In genomic region chr4:6242271-6243029, GRCh38 we compare ENCODE assay signal across 32 cellular contexts. TPM values are rescaled to one million over a fixed set of nuclear protein-coding genes. Genes with fewer than 3 reads are reported as not detected.
"Had no signal": no experiment of that assay in that cellular context is flagged by ENCODE, and none has a peak within 500 bp of the region (broad histone marks: within the 10 kb centered on the region; RNA-seq: fewer than 3 reads in every experiment).

No MANE protein-coding gene starts in this region.

- ATAC-seq: activated CD4-positive, CD25-positive, alpha-beta regulatory T cell treated with anti-CD3 and anti-CD28 coated beads, Interleukin-2, amount 50 U/mL, for 24 hours; activated CD8-positive, alpha-beta T cell treated with anti-CD3 and anti-CD28 coated beads for 36 hours; activated naive CD4-positive, alpha-beta T cell treated with anti-CD3 and anti-CD28 coated beads, Interleukin-2, amount 50 U/mL, for 72 hours; activated T-cell treated with anti-CD3 and anti-CD28 coated beads, Interleukin-2, amount 50 U/mL, for 4 hours; activated T-helper 17 cell treated with anti-CD3 and anti-CD28 coated beads, Interleukin-2, amount 50 U/mL, for 72 hours; effector memory CD8-positive, alpha-beta T cell; gastroesophageal sphincter had no signal

- DNase-seq: activated B cell treated with CpG ODN at 0.5 μM for 24 hours; activated CD4-positive, alpha-beta T cell treated with anti-CD3 and anti-CD28 coated beads for 48 hours; activated CD4-positive, alpha-beta T cell treated with anti-CD3 and anti-CD28 coated beads, Interleukin-2, amount 50 U/mL, for 1 hour; activated CD4-positive, alpha-beta T cell treated with anti-CD3 and anti-CD28 coated beads, Interleukin-2, amount 50 U/mL, for 48 hours; activated CD8-positive, alpha-beta memory T cell treated with anti-CD3 and anti-CD28 coated beads for 24 hours; activated CD8-positive, alpha-beta T cell treated with anti-CD3 and anti-CD28 coated beads for 36 hours; activated gamma-delta T cell; activated naive CD4-positive, alpha-beta T cell; activated naive CD4-positive, alpha-beta T cell treated with anti-CD3 and anti-CD28 coated beads, Interleukin-2, amount 10 ng/mL, durations not matched to agents 7 days and 5 days; activated naive CD8-positive, alpha-beta T cell treated with anti-CD3 and anti-CD28 coated beads, Interleukin-2, amount 10 ng/mL, durations not matched to agents 7 days and 5 days; activated T-cell treated with anti-CD3 and anti-CD28 coated beads, Interleukin-2, amount 50 U/mL, for 4 hours; brain microvascular endothelial cell; caudate nucleus; cortex of kidney; dermis blood vessel endothelial cell; effector CD4-positive, alpha-beta T cell; effector memory CD8-positive, alpha-beta T cell; esophagus squamous epithelium; foreskin melanocyte; head of caudate nucleus; T-helper 2 cell had no signal

- H3K27ac Mint-ChIP-seq: activated B cell treated with CpG ODN at 0.5 μM for 24 hours; activated CD8-positive, alpha-beta T cell treated with anti-CD3 and anti-CD28 coated beads for 36 hours; activated naive CD4-positive, alpha-beta T cell treated with anti-CD3 and anti-CD28 coated beads, Interleukin-2, amount 10 ng/mL, durations not matched to agents 7 days and 5 days; activated naive CD4-positive, alpha-beta T cell treated with anti-CD3 and anti-CD28 coated beads, Interleukin-2, amount 50 U/mL, for 72 hours; activated naive CD8-positive, alpha-beta T cell treated with anti-CD3 and anti-CD28 coated beads, Interleukin-2, amount 10 ng/mL, durations not matched to agents 7 days and 5 days; activated T-helper 17 cell treated with anti-CD3 and anti-CD28 coated beads, Interleukin-2, amount 50 U/mL, for 72 hours; effector memory CD8-positive, alpha-beta T cell had no signal

- H3K4me3 ChIP-seq: esophagus squamous epithelium, gastroesophageal sphincter had no signal

- H3K9me3 Mint-ChIP-seq: effector memory CD8-positive, alpha-beta T cell had no signal

- H3K36me3 Mint-ChIP-seq: activated naive CD4-positive, alpha-beta T cell treated with anti-CD3 and anti-CD28 coated beads, Interleukin-2, amount 10 ng/mL, durations not matched to agents 7 days and 5 days had no signal

- H3K27ac ChIP-seq: brain microvascular endothelial cell, epithelial cell of prostate, esophagus squamous epithelium, gastroesophageal sphincter, VCaP had no signal

- H3K4me3 Mint-ChIP-seq: activated B cell treated with CpG ODN at 0.5 μM for 24 hours; activated CD8-positive, alpha-beta T cell treated with anti-CD3 and anti-CD28 coated beads for 36 hours; activated naive CD4-positive, alpha-beta T cell treated with anti-CD3 and anti-CD28 coated beads, Interleukin-2, amount 10 ng/mL, durations not matched to agents 7 days and 5 days; activated naive CD8-positive, alpha-beta T cell treated with anti-CD3 and anti-CD28 coated beads, Interleukin-2, amount 10 ng/mL, durations not matched to agents 7 days and 5 days; activated T-cell treated with anti-CD3 and anti-CD28 coated beads, Interleukin-2, amount 50 U/mL, for 4 hours; activated T-helper 17 cell treated with anti-CD3 and anti-CD28 coated beads, Interleukin-2, amount 50 U/mL, for 72 hours; effector memory CD8-positive, alpha-beta T cell had no signal

- H3K4me1 Mint-ChIP-seq: activated B cell treated with CpG ODN at 0.5 μM for 24 hours; activated naive CD4-positive, alpha-beta T cell treated with anti-CD3 and anti-CD28 coated beads, Interleukin-2, amount 10 ng/mL, durations not matched to agents 7 days and 5 days; activated naive CD8-positive, alpha-beta T cell treated with anti-CD3 and anti-CD28 coated beads, Interleukin-2, amount 10 ng/mL, durations not matched to agents 7 days and 5 days had no signal

- H3K36me3 ChIP-seq: brain microvascular endothelial cell, esophagus squamous epithelium, gastroesophageal sphincter had no signal

RNA-seq across cellular contexts. Expression of gene JAKMIP1, which starts 42.1 kb away (rescaled TPM):
- total RNA-seq: bronchial epithelial cell, dermis blood vessel endothelial cell, endothelial cell of umbilical vein, fibroblast of lung, fibroblast of villous mesenchyme, glomerular endothelial cell had no signal
- polyA plus RNA-seq: endothelial cell of umbilical vein, fibroblast of lung had no signal
